23 cellular contexts compared by ENCODE assay signal in the genomic region with DNA sequence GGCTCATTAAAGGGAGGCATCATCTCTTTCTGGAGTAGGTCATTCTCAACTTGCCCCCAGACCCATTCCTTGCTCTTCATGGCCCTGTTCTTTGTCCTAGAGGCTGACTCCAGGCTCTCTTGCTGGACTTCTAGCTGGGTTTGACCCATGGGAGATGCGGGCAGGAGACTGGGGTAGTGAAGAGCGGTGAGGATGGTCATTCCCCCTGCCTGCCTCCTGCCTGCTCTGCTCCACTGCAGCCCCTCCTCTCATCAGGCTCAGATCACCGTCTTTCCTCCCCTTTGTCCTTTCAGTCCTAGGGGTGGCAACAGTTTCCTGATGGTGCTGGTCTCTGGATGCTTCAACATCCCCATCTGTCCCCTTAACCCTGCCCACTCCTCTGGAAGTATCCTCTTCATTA.
"Had no signal": no experiment of that assay in that cellular context is flagged by ENCODE, and none has a peak within 500 bp of the region (broad histone marks: within the 10 kb centered on the region; RNA-seq: fewer than 3 reads in every experiment).

No MANE protein-coding gene starts in this region.

- ATAC-seq: K562 had no signal

- H3K27ac ChIP-seq: HL-60, KMS-11, SJSA1, SK-N-MC had no signal

- DNase-seq: Kasumi-1, MM.1S, NCI-H1092 treated with DMSO at 0.1 percent for 48 hours, NCI-H1436, NCI-H187, NCI-H2029, NCI-H2081 treated with DMSO at 0.1 percent for 48 hours, NCI-H2171, NCI-H226, NCI-H446, NCI-H510A, NCI-H524 treated with DMSO at 0.1 percent for 48 hours, NCI-H69, NCI-H774, Right ventricle myocardium superior, RPMI8226, SIG-M5 had no signal

- H3K9me3 Mint-ChIP-seq: IgD-negative memory B cell had no signal

- H3K36me3 Mint-ChIP-seq: IgD-negative memory B cell had no signal

- H3K4me3 ChIP-seq: K562, SJSA1, SK-N-MC had no signal

- H3K36me3 ChIP-seq: SJSA1 had no signal

- H3K27me3 ChIP-seq: SJSA1 had no signal

- H3K4me3 Mint-ChIP-seq: IgD-negative memory B cell had no signal

- H3K9me3 ChIP-seq: SJSA1 had no signal
